Comparison of ENCODE assay signal across 1 cellular context in genomic region chr1:13779930-13780329, GRCh38.
TF ChIP-seq lines count a peak whose summit lies in the region.

No MANE protein-coding gene starts in this region.

TF ChIP-seq in IMR-90, 13 proteins besides CTCF, POLR2A, EP300 and RAD21:
- no peak for TF ChIP-seq NFE2L2 (IDR thresholded peaks at IDR 0.05; ENCODE audit: low read depth, low read length)
- no peak for TF ChIP-seq SMC3 (IDR thresholded peaks at IDR 0.05; ENCODE audit: low read depth, low read length)
- TF ChIP-seq MAFK (IDR thresholded peaks at IDR 0.05; ENCODE audit: low read depth, low read length): no peak
- no peak for TF ChIP-seq BHLHE40 (IDR thresholded peaks at IDR 0.05; ENCODE audit: low read depth, low read length)
